ENCODE assay signal across 10 cellular contexts in genomic region chr5:157828031-157828948, GRCh38. TPM values are rescaled to one million over a fixed set of nuclear protein-coding genes. Genes with fewer than 3 reads are reported as not detected.
DNase-seq lines count a peak whose midpoint lies in the region; ATAC-seq, FAIRE-seq and TF ChIP-seq lines count a peak whose summit lies in the region.
"Had no signal": no experiment of that assay in that cellular context is flagged by ENCODE, and none has a peak within 500 bp of the region (broad histone marks: within the 10 kb centered on the region; RNA-seq: fewer than 3 reads in every experiment).

No MANE protein-coding gene starts in this region.

- intact Hi-C loops in activated CD4-positive, alpha-beta T cell treated with anti-CD3 and anti-CD28 coated beads for 36 hours (cut with DNase I, micrococcal nuclease) = no loop called here
- intact Hi-C loops in activated B cell treated with CpG ODN at 0.5 μM for 24 hours (cut with micrococcal nuclease) = no loop called here

- no peak overlapping the region for H3K4me3 ChIP-seq in gastroesophageal sphincter
- H3K4me3 ChIP-seq: right lobe of liver had no signal

- H3K4me1 ChIP-seq in gastroesophageal sphincter = peaks cover 7 to 65% (median 13%) of the 10 kb centered on the region in 3 donors

- TF ChIP-seq EP300 in gastroesophageal sphincter (IDR thresholded peaks at IDR 0.05) = no peak

- no peaks in the 10 kb centered on the region for H3K27me3 Mint-ChIP-seq in activated CD4-positive, alpha-beta T cell treated with anti-CD3 and anti-CD28 coated beads for 36 hours
- H3K27me3 Mint-ChIP-seq in activated B cell treated with CpG ODN at 0.5 μM for 24 hours = no peaks in the 10 kb centered on the region

- DNase-seq in activated CD4-positive, alpha-beta T cell treated with anti-CD3 and anti-CD28 coated beads for 36 hours = no peak
- DNase-seq in activated CD4-positive, alpha-beta T cell treated with anti-CD3 and anti-CD28 coated beads for 1 hour = no peak
- DNase-seq in activated B cell treated with CpG ODN at 0.5 μM for 24 hours (no peak), NCI-H510A treated with DMSO at 0.1 percent for 48 hours (lab: John Stamatoyannopoulos, UW) (no peak), frontal cortex (ENCODE audit: low spot score in 2 of 2) (no peak), HT-29 (ENCODE audit: low spot score) (no peak)
- no peak for DNase-seq in stimulated activated naive CD8-positive, alpha-beta T cell treated with anti-CD3 and anti-CD28 coated beads, Interleukin-15, Interleukin-2, amounts not matched to agents 100 U/mL and 50 U/mL, for 24 hours
- DNase-seq: NCI-H1694 treated with DMSO at 0.1 percent for 48 hours, right lobe of liver had no signal

- POLR2A ChIA-PET in activated CD4-positive, alpha-beta T cell treated with anti-CD3 and anti-CD28 coated beads for 36 hours (lab: Charles Lee) = interaction anchor here (0.7 kb wide), 1 partner anchor 10 kb away, joined by 4 read pairs; no protein-coding TSS in a partner anchor
- POLR2A ChIA-PET in activated B cell treated with CpG ODN at 0.5 μM for 24 hours (lab: Charles Lee) = interaction anchor here (0.6 to 1.4 kb wide), 4 partner anchors 9 to 123 kb away, joined by 3 read pairs; no protein-coding TSS in a partner anchor

- no peak for TF ChIP-seq CTCF in activated B cell treated with CpG ODN at 0.5 μM for 24 hours (IDR thresholded peaks at IDR 0.05)
- TF ChIP-seq CTCF in gastroesophageal sphincter (IDR thresholded peaks at IDR 0.05) = no peak

- 14 to 49% methylated on average over 4 to 8 of the region's 8 CpGs for WGBS in gastroesophageal sphincter (ENCODE audit: low coverage in 1 of 2), 2 donors

- H3K27ac ChIP-seq in gastroesophageal sphincter = peak overlapping the region; percentile 73 to 79 (median 74)

- H3K36me3 Mint-ChIP-seq in activated CD4-positive, alpha-beta T cell treated with anti-CD3 and anti-CD28 coated beads for 36 hours (ENCODE audit: low read depth) = peaks cover 4% of the 10 kb centered on the region
- H3K36me3 Mint-ChIP-seq in activated B cell treated with CpG ODN at 0.5 μM for 24 hours (ENCODE audit: low read depth) = peaks cover 6% of the 10 kb centered on the region

- H3K4me1 Mint-ChIP-seq in activated CD4-positive, alpha-beta T cell treated with anti-CD3 and anti-CD28 coated beads for 36 hours = peaks cover 49% of the 10 kb centered on the region
- H3K4me1 Mint-ChIP-seq in activated B cell treated with CpG ODN at 0.5 μM for 24 hours = peaks cover 63% of the 10 kb centered on the region

- H3K4me3 Mint-ChIP-seq in activated CD4-positive, alpha-beta T cell treated with anti-CD3 and anti-CD28 coated beads for 36 hours = no peak overlapping the region
- H3K4me3 Mint-ChIP-seq in activated B cell treated with CpG ODN at 0.5 μM for 24 hours = peak overlapping the region; percentile 41

- no peaks in the 10 kb centered on the region for H3K9me3 Mint-ChIP-seq in activated CD4-positive, alpha-beta T cell treated with anti-CD3 and anti-CD28 coated beads for 36 hours (ENCODE audit: low read depth)
- no peaks in the 10 kb centered on the region for H3K9me3 Mint-ChIP-seq in activated B cell treated with CpG ODN at 0.5 μM for 24 hours

- no peaks in the 10 kb centered on the region for H3K36me3 ChIP-seq in gastroesophageal sphincter
- H3K36me3 ChIP-seq: right lobe of liver had no signal

- no peak for FAIRE-seq in frontal cortex (lab: Jason Lieb, UNC)

- CTCF ChIA-PET in activated CD4-positive, alpha-beta T cell treated with anti-CD3 and anti-CD28 coated beads for 36 hours (lab: Charles Lee) = interaction anchor here (0.6 to 1.6 kb wide), 9 partner anchors 8 to 1461 kb away, joined by 3 to 7 read pairs (median 3); no protein-coding TSS in a partner anchor
- CTCF ChIA-PET in activated B cell treated with CpG ODN at 0.5 μM for 24 hours (lab: Charles Lee) = interaction anchor here (1.0 to 1.6 kb wide), 2 partner anchors 79 to 121 kb away, joined by 3 read pairs; no protein-coding TSS in a partner anchor

- no peak for ATAC-seq in activated CD4-positive, alpha-beta T cell treated with anti-CD3 and anti-CD28 coated beads for 36 hours
- ATAC-seq in activated B cell treated with CpG ODN at 0.5 μM for 24 hours (ENCODE audit: low read depth) = peak; percentile 25
- peak; percentile 36 for ATAC-seq in gastroesophageal sphincter
- ATAC-seq in stimulated activated naive CD8-positive, alpha-beta T cell treated with anti-CD3 and anti-CD28 coated beads, Interleukin-15, Interleukin-2, amounts not matched to agents 100 U/mL and 50 U/mL, for 24 hours = peak; percentile 69

- TF ChIP-seq POLR2A in gastroesophageal sphincter (IDR thresholded peaks at IDR 0.05) = no peak

- H3K9me3 ChIP-seq in gastroesophageal sphincter = no peaks in the 10 kb centered on the region
- H3K9me3 ChIP-seq: right lobe of liver had no signal

- no peaks in the 10 kb centered on the region for H3K27me3 ChIP-seq in gastroesophageal sphincter
- H3K27me3 ChIP-seq: right lobe of liver had no signal

- H3K27ac Mint-ChIP-seq in activated CD4-positive, alpha-beta T cell treated with anti-CD3 and anti-CD28 coated beads for 36 hours = peak overlapping the region; percentile 26
- peak overlapping the region; percentile 78 for H3K27ac Mint-ChIP-seq in activated B cell treated with CpG ODN at 0.5 μM for 24 hours

RNA-seq across cellular contexts. Expression of gene CLINT1, which starts 30.7 kb away (rescaled TPM):
- 10 to 100 TPM; 59.0 to 69.0 TPM for total RNA-seq in activated CD4-positive, alpha-beta T cell treated with anti-CD3 and anti-CD28 coated beads for 36 hours
- total RNA-seq in activated B cell treated with CpG ODN at 0.5 μM for 24 hours (92.4 and 105 TPM in 2 replicates), gastroesophageal sphincter (100 to 1,000 TPM in 2 of 4 donors, 10 to 100 TPM in 2; 69.1 to 103 (median 88.6) TPM), frontal cortex (56.3 TPM)
- 70.0 and 101 TPM in 2 replicates for total RNA-seq in HT-29 (2014; rRNA removed; shearing (Covaris generic))
